In the genomic region with DNA sequence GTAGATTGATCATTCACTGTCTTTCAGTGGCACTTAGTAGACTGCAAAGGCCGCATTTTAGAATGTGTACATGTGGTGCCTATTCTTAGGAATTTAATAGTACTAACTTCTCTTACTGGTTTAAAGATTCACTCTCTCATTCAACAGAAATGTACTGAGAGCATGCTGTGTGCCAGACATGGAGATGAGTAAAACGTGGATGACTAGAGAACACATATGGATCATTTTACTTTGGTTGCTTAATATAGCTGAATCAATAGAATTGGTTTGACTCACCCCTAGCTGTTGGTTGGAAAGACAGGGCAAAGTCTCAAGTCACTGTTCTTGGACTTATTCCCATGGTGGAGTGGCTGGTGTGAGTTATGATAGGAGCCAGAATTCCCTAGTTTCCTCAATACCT, we compare ENCODE assay signal across 19 cellular contexts.
A peak's percentile ranks its signal among the peaks of the same experiment; 100 is the strongest.
DNase-seq lines count a peak whose midpoint lies in the region; TF ChIP-seq lines count a peak whose summit lies in the region.
"Had no signal": no experiment of that assay in that cellular context is flagged by ENCODE, and none has a peak within 500 bp of the region (broad histone marks: within the 10 kb centered on the region; RNA-seq: fewer than 3 reads in every experiment).

No MANE protein-coding gene starts in this region.

- H3K4me1 ChIP-seq in breast epithelium (no peaks in the 10 kb centered on the region), mammary epithelial cell (ENCODE audit: insufficient read depth, low read length) (peaks cover 24% of the 10 kb centered on the region), A673 (ENCODE audit: insufficient read depth, low read length, poor library complexity, severe bottlenecking) (no peaks in the 10 kb centered on the region)
- H3K4me1 ChIP-seq: lower lobe of right lung, psoas muscle had no signal

- no peaks in the 10 kb centered on the region for H3K27me3 Mint-ChIP-seq in MCF 10A (ENCODE audit: insufficient read depth, unreplicated experiment)
- H3K27me3 Mint-ChIP-seq in mesothelial cell of epicardium (ENCODE audit: low read depth): peaks cover 34% of the 10 kb centered on the region

- intact Hi-C loops in MCF 10A (cut with micrococcal nuclease): no loop called here
- intact Hi-C loops in breast epithelium (cut with DNase I; ENCODE audit: low total_unique reads): no loop called here
- intact Hi-C loops in mammary epithelial cell (cut with micrococcal nuclease): no loop called here
- intact Hi-C loops in A673 (cut with micrococcal nuclease; ENCODE audit: unreplicated experiment): no loop called here

- no peak overlapping the region for H3K9ac ChIP-seq in mammary epithelial cell (ENCODE audit: insufficient read depth, low read length)

- DNase-seq in MCF 10A (ENCODE audit: unreplicated experiment) (peak; percentile 78), breast epithelium (ENCODE audit: low spot score in 2 of 2) (no peak), mammary epithelial cell (peak; percentile 65), kidney tubule cell (ENCODE audit: low spot score) (peak; percentile 4), A673 (ENCODE audit: low spot score) (no peak), mesothelial cell of epicardium (ENCODE audit: low spot score in 2 of 2, unreplicated experiment in 2 of 2) (no peak), cortex of kidney (lab: John Stamatoyannopoulos, UW) (no peak)
- no peak for DNase-seq in stimulated activated CD4-positive, alpha-beta T cell treated with anti-CD3 and anti-CD28 coated beads, Interleukin-12 subunit alpha, Interleukin-12 subunit beta, amount 100 ng/mL, for 4 hours
- DNase-seq: activated CD8-positive, alpha-beta T cell treated with anti-CD3 and anti-CD28 coated beads, Interleukin-2, amount 10 ng/mL, durations not matched to agents 7 days and 5 days; COR-L47; lower lobe of right lung; naive thymus-derived CD8-positive, alpha-beta T cell; psoas muscle; SHP77; stimulated activated CD4-positive, alpha-beta T cell treated with anti-CD3 and anti-CD28 coated beads, Interleukin-15, amount 100 ng/mL, for 24 hours; stimulated activated naive B cell treated with anti-CD40 and anti-IgM and Interleukin-4, amounts not matched to agents 10 μg/mL and 1 μg/mL and 100 μg/mL, for 72 hours; T-cell had no signal

- H3K9me3 Mint-ChIP-seq in MCF 10A (ENCODE audit: unreplicated experiment) (no peaks in the 10 kb centered on the region), mesothelial cell of epicardium (no peaks in the 10 kb centered on the region)
- H3K9me3 Mint-ChIP-seq: stimulated activated naive B cell treated with anti-CD40 and anti-IgM and Interleukin-4, amounts not matched to agents 10 μg/mL and 1 μg/mL and 100 μg/mL, for 72 hours; T-cell; type B pancreatic cell had no signal

- H3K36me3 Mint-ChIP-seq in MCF 10A (ENCODE audit: insufficient read depth, unreplicated experiment) (no peaks in the 10 kb centered on the region), mesothelial cell of epicardium (no peaks in the 10 kb centered on the region)
- H3K36me3 Mint-ChIP-seq: naive thymus-derived CD8-positive, alpha-beta T cell; stimulated activated naive B cell treated with anti-CD40 and anti-IgM and Interleukin-4, amounts not matched to agents 10 μg/mL and 1 μg/mL and 100 μg/mL, for 72 hours; T-cell; type B pancreatic cell had no signal

- H3K27me3 ChIP-seq in breast epithelium (no peaks in the 10 kb centered on the region), mammary epithelial cell (ENCODE audit: insufficient read depth, low read length) (no peaks in the 10 kb centered on the region), A673 (replicated peaks; ENCODE audit: insufficient read depth, low read depth, low read length, poor library complexity) (peaks cover 19% of the 10 kb centered on the region)

- in situ Hi-C loops in mammary epithelial cell (cut with MboI; ENCODE audit: low sequenced_read_pairs in 2 of 2): no loop called here

- no peak for TF ChIP-seq POLR2A in breast epithelium (IDR thresholded peaks at IDR 0.05)

- CTCF ChIA-PET in MCF 10A (lab: Yijun Ruan, JAX) (interaction anchor here (0.7 to 5.5 kb wide), 3 partner anchors 11 to 99 kb away, joined by 3 to 32 read pairs (median 25); no protein-coding TSS in a partner anchor), mammary epithelial cell (lab: Charles Lee; ENCODE audit: low non-redundant PET) (interaction anchor here (1.0 kb wide), 1 partner anchor 41 kb away, joined by 5 read pairs; no protein-coding TSS in a partner anchor), A673 (lab: Charles Lee) (no interaction called here)

- WGBS in mammary epithelial cell (ENCODE audit: low coverage, missing lambda C conversion rate): 50% methylated on average over 2 of the region's 2 CpGs

- H3K4me2 ChIP-seq in mammary epithelial cell (ENCODE audit: insufficient read depth, low read depth, low read length): peak overlapping the region; percentile 5

- POLR2A ChIA-PET in MCF 10A (lab: Yijun Ruan, JAX): interaction anchor here (1.0 to 2.0 kb wide), 4 partner anchors 11 to 289 kb away, joined by 3 to 6 read pairs (median 6); no protein-coding TSS in a partner anchor
- POLR2A ChIA-PET in A673 (lab: Charles Lee; ENCODE audit: low non-redundant PET): no interaction called here

- TF ChIP-seq CTCF in MCF 10A (IDR thresholded peaks at IDR 0.05; ENCODE audit: unreplicated experiment) (no peak), breast epithelium (IDR thresholded peaks at IDR 0.05) (no peak), mammary epithelial cell (conservative IDR thresholded peaks at IDR 0.05 in 1 of 2, IDR thresholded peaks at IDR 0.05 in 1 of 2; ENCODE audit: extremely low read depth in 1 of 2, insufficient read depth in 1 of 2, low read depth in 1 of 2, low read length in 2 of 2) (no peak), A673 (conservative IDR thresholded peaks at IDR 0.05; ENCODE audit: low read depth, low read length) (no peak), mesothelial cell of epicardium (IDR thresholded peaks at IDR 0.05; ENCODE audit: unreplicated experiment) (no peak)

- H3K9me3 ChIP-seq in breast epithelium (no peaks in the 10 kb centered on the region), mammary epithelial cell (replicated peaks; ENCODE audit: insufficient read depth, low read length) (no peaks in the 10 kb centered on the region), A673 (ENCODE audit: low read depth, low read length, poor library complexity, severe bottlenecking) (no peaks in the 10 kb centered on the region)
- H3K9me3 ChIP-seq: lower lobe of right lung, psoas muscle had no signal

- H3K79me2 ChIP-seq in mammary epithelial cell (ENCODE audit: insufficient read depth, low read length): no peaks in the 10 kb centered on the region

- no peak overlapping the region for H2AFZ ChIP-seq in mammary epithelial cell (ENCODE audit: low read depth, low read length)

- no peaks in the 10 kb centered on the region for H3K36me3 ChIP-seq in breast epithelium
- H3K36me3 ChIP-seq in mammary epithelial cell (ENCODE audit: insufficient read depth, low read length): no peaks in the 10 kb centered on the region
- H3K36me3 ChIP-seq in A673 (ENCODE audit: insufficient read depth, low read length, poor library complexity, severe bottlenecking): no peaks in the 10 kb centered on the region
- H3K36me3 ChIP-seq: lower lobe of right lung had no signal

- no peak overlapping the region for H3K4me3 ChIP-seq in breast epithelium
- no peak overlapping the region for H3K4me3 ChIP-seq in mammary epithelial cell (replicated peaks in 1 of 3; ENCODE audit: insufficient read depth in 1 of 3, low read depth in 2 of 3, low read length in 3 of 3)
- H3K4me3 ChIP-seq in A673 (ENCODE audit: low read depth, low read length, poor library complexity, severe bottlenecking): no peak overlapping the region
- H3K4me3 ChIP-seq: lower lobe of right lung, psoas muscle had no signal

- BruUV-seq in MCF 10A (replicated peaks; lab: Mats Ljungman, UMichigan) (no TSS peak), mammary epithelial cell (replicated peaks; lab: Mats Ljungman, UMichigan) (no TSS peak), A673 (replicated peaks; lab: Mats Ljungman, UMichigan) (no TSS peak)

- peaks cover 19% of the 10 kb centered on the region for H3K4me1 Mint-ChIP-seq in MCF 10A (ENCODE audit: insufficient read depth, unreplicated experiment)
- H3K4me1 Mint-ChIP-seq in mesothelial cell of epicardium: no peaks in the 10 kb centered on the region
- H3K4me1 Mint-ChIP-seq: naive thymus-derived CD8-positive, alpha-beta T cell; stimulated activated naive B cell treated with anti-CD40 and anti-IgM and Interleukin-4, amounts not matched to agents 10 μg/mL and 1 μg/mL and 100 μg/mL, for 72 hours; T-cell had no signal

- no peak overlapping the region for H3K4me3 Mint-ChIP-seq in MCF 10A (ENCODE audit: unreplicated experiment)
- no peak overlapping the region for H3K4me3 Mint-ChIP-seq in mesothelial cell of epicardium
- H3K4me3 Mint-ChIP-seq: activated CD8-positive, alpha-beta T cell treated with anti-CD3 and anti-CD28 coated beads, Interleukin-2, amount 10 ng/mL, durations not matched to agents 7 days and 5 days; naive thymus-derived CD8-positive, alpha-beta T cell; stimulated activated naive B cell treated with anti-CD40 and anti-IgM and Interleukin-4, amounts not matched to agents 10 μg/mL and 1 μg/mL and 100 μg/mL, for 72 hours; T-cell; type B pancreatic cell had no signal

- H4K20me1 ChIP-seq in mammary epithelial cell (ENCODE audit: insufficient read depth, low read length): no peaks in the 10 kb centered on the region

- H3K27ac Mint-ChIP-seq in MCF 10A (ENCODE audit: low read depth, unreplicated experiment): no peak overlapping the region
- no peak overlapping the region for H3K27ac Mint-ChIP-seq in mesothelial cell of epicardium
- H3K27ac Mint-ChIP-seq: activated CD8-positive, alpha-beta T cell treated with anti-CD3 and anti-CD28 coated beads, Interleukin-2, amount 10 ng/mL, durations not matched to agents 7 days and 5 days; naive thymus-derived CD8-positive, alpha-beta T cell; stimulated activated naive B cell treated with anti-CD40 and anti-IgM and Interleukin-4, amounts not matched to agents 10 μg/mL and 1 μg/mL and 100 μg/mL, for 72 hours; T-cell; type B pancreatic cell had no signal

- dilution Hi-C loops in mammary epithelial cell (cut with HindIII; ENCODE audit: low sequenced_read_pairs): no loop called here

- H3K27ac ChIP-seq in breast epithelium: no peak overlapping the region
- H3K27ac ChIP-seq in mammary epithelial cell (ENCODE audit: insufficient read depth, low read depth, low read length): no peak overlapping the region
- H3K27ac ChIP-seq in A673 (ENCODE audit: low read depth, low read length, poor library complexity, severe bottlenecking): no peak overlapping the region
- H3K27ac ChIP-seq: 22Rv1, lower lobe of right lung, psoas muscle had no signal

Comparison
In these comparisons a context has a peak if more than half of its experiments do, and no peak if none do; other contexts are left out.
1. DNase-seq: peak in MCF 10A (single experiment), mammary epithelial cell (single experiment) and kidney tubule cell (single experiment); none in breast epithelium (0 of 2), A673 (single experiment), mesothelial cell of epicardium (0 of 2), stimulated activated CD4-positive, alpha-beta T cell treated with anti-CD3 and anti-CD28 coated beads, Interleukin-12 subunit alpha, Interleukin-12 subunit beta, amount 100 ng/mL, for 4 hours (single experiment) and cortex of kidney (single experiment).